ENCODE assay signal across 1 cellular context in genomic region chr4:105828074-105828473, GRCh38.
A peak's percentile ranks its signal among the peaks of the same experiment; 100 is the strongest.
TF ChIP-seq lines count a peak whose summit lies in the region.

No MANE protein-coding gene starts in this region.

TF ChIP-seq in HepG2, 621 proteins besides CTCF, POLR2A, EP300 and RAD21 (continued from another document):
- TF ChIP-seq PRDM15 (CRISPR knock-in tag; IDR thresholded peaks at IDR 0.05) (no peak), ZBTB7B (CRISPR knock-in tag; IDR thresholded peaks at IDR 0.05) (no peak), MAFK (conservative IDR thresholded peaks at IDR 0.05 in 1 of 2, IDR thresholded peaks at IDR 0.05 in 1 of 2; ENCODE audit: low read length in 2 of 2) (peak; percentile 1 to 58; a peak in 2 of 4 replicates), ZNF33B (CRISPR knock-in tag; IDR thresholded peaks at IDR 0.05) (no peak), ATM (IDR thresholded peaks at IDR 0.05; ENCODE audit: borderline replicate concordance) (no peak), ZSCAN12 (CRISPR knock-in tag; IDR thresholded peaks at IDR 0.05) (no peak), POLR2AphosphoS5 (IDR thresholded peaks at IDR 0.05; ENCODE audit: low read depth, low read length) (no peak), ZGPAT (CRISPR knock-in tag; IDR thresholded peaks at IDR 0.05) (no peak)
